Comparison of ENCODE assay signal across 37 cellular contexts in the genomic region with DNA sequence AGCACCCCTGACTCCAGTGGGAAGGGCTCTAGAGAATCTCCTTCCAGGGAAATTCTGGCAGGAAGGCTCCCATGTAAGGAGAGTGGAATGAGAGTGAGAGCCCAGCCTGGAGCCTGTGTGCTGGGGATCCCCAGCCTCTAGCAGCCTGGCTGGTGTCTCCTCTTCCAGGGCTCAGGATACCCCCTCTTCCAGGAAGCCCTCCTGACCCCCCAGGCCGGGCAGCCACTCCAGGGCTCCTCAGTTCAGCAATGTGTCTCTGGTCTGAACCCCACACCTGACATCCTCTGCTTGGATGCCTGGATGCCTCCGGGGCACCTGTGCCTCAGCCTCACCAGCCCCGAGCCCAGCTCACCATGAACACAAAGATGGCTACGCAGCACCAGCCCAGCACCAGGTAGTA. TPM values are rescaled to one million over a fixed set of nuclear protein-coding genes. Genes with fewer than 3 reads are reported as not detected.
"Had no signal": no experiment of that assay in that cellular context is flagged by ENCODE, and none has a peak within 500 bp of the region (broad histone marks: within the 10 kb centered on the region; RNA-seq: fewer than 3 reads in every experiment).

No MANE protein-coding gene starts in this region.

- H3K4me1 ChIP-seq: adrenal gland, ascending aorta, breast epithelium, colonic mucosa, foreskin keratinocyte, gastrocnemius medialis had no signal

- DNase-seq: activated CD4-positive, alpha-beta T cell treated with anti-CD3 and anti-CD28 coated beads for 36 hours; activated CD4-positive, alpha-beta T cell treated with anti-CD3 and anti-CD28 coated beads, Interleukin-2, amount 10 ng/mL, durations not matched to agents 24 days and 14 days; activated CD4-positive, alpha-beta T cell treated with anti-CD3 and anti-CD28 coated beads, Interleukin-2, amount 50 U/mL, for 48 hours; activated CD4-positive, CD25-positive, alpha-beta regulatory T cell; activated CD4-positive, CD25-positive, alpha-beta regulatory T cell treated with anti-CD3 and anti-CD28 coated beads, Interleukin-2, amount 50 U/mL, for 72 hours; activated CD8-positive, alpha-beta memory T cell treated with anti-CD3 and anti-CD28 coated beads for 24 hours; activated CD8-positive, alpha-beta T cell treated with anti-CD3 and anti-CD28 coated beads for 36 hours; activated effector memory CD4-positive, alpha-beta T cell treated with Interleukin-2 at 50 U/mL for 16 hours; activated gamma-delta T cell treated with Interleukin-2 at 50 U/mL for 16 hours; activated naive CD4-positive, alpha-beta T cell treated with anti-CD3 and anti-CD28 coated beads for 36 hours; activated naive CD8-positive, alpha-beta T cell treated with anti-CD3 and anti-CD28 coated beads for 36 hours; activated naive CD8-positive, alpha-beta T cell treated with anti-CD3 and anti-CD28 coated beads, Interleukin-2, amount 50 U/mL, for 24 hours; activated T-cell treated with anti-CD3 and anti-CD28 coated beads, Interleukin-2, amount 50 U/mL, for 4 hours; adrenal gland; amygdala; central memory CD4-positive, alpha-beta T cell; cerebellar nuclear complex; colonic mucosa; dorsolateral prefrontal cortex; effector memory CD4-positive, alpha-beta T cell; endodermal cell; erythroblast; foreskin keratinocyte; gastrocnemius medialis; glutamatergic neuron; heart left ventricle; T-helper 1 cell; T-helper 17 cell; T1000 had no signal

- H3K4me1 Mint-ChIP-seq: activated CD4-positive, alpha-beta T cell treated with anti-CD3 and anti-CD28 coated beads for 36 hours; activated naive CD4-positive, alpha-beta T cell treated with anti-CD3 and anti-CD28 coated beads, Interleukin-2, amount 50 U/mL, for 24 hours; activated naive CD8-positive, alpha-beta T cell treated with anti-CD3 and anti-CD28 coated beads, Interleukin-2, amount 50 U/mL, for 24 hours; brain; endodermal cell had no signal

- H3K27ac Mint-ChIP-seq: activated CD4-positive, alpha-beta T cell treated with anti-CD3 and anti-CD28 coated beads for 36 hours; activated CD4-positive, alpha-beta T cell treated with anti-CD3 and anti-CD28 coated beads, Interleukin-2, amount 10 ng/mL, durations not matched to agents 24 days and 14 days; activated CD8-positive, alpha-beta T cell treated with anti-CD3 and anti-CD28 coated beads for 36 hours; activated naive CD4-positive, alpha-beta T cell treated with anti-CD3 and anti-CD28 coated beads for 36 hours; activated naive CD4-positive, alpha-beta T cell treated with anti-CD3 and anti-CD28 coated beads, Interleukin-2, amount 50 U/mL, for 24 hours; activated naive CD8-positive, alpha-beta T cell treated with anti-CD3 and anti-CD28 coated beads for 36 hours; activated naive CD8-positive, alpha-beta T cell treated with anti-CD3 and anti-CD28 coated beads, Interleukin-2, amount 50 U/mL, for 24 hours; activated T-helper 17 cell treated with anti-CD3 and anti-CD28 coated beads, Interleukin-2, amount 50 U/mL, for 72 hours; brain; endodermal cell; T-helper 17 cell; T-helper 2 cell treated with Interferon-gamma antibody and Interleukin-4, amounts not matched to agents 5 μg/mL and 100 μg/mL, for 36 hours had no signal

- H3K27me3 ChIP-seq: adrenal gland, ascending aorta, breast epithelium, colonic mucosa, dorsolateral prefrontal cortex, esophagus muscularis mucosa, foreskin keratinocyte, gastrocnemius medialis, heart left ventricle had no signal

- H3K4me3 Mint-ChIP-seq: activated CD4-positive, alpha-beta T cell treated with anti-CD3 and anti-CD28 coated beads for 36 hours; activated CD4-positive, alpha-beta T cell treated with anti-CD3 and anti-CD28 coated beads, Interleukin-2, amount 10 ng/mL, durations not matched to agents 24 days and 14 days; activated CD8-positive, alpha-beta T cell treated with anti-CD3 and anti-CD28 coated beads for 36 hours; activated naive CD4-positive, alpha-beta T cell treated with anti-CD3 and anti-CD28 coated beads for 36 hours; activated naive CD4-positive, alpha-beta T cell treated with anti-CD3 and anti-CD28 coated beads, Interleukin-2, amount 50 U/mL, for 24 hours; activated naive CD8-positive, alpha-beta T cell treated with anti-CD3 and anti-CD28 coated beads for 36 hours; activated naive CD8-positive, alpha-beta T cell treated with anti-CD3 and anti-CD28 coated beads, Interleukin-2, amount 50 U/mL, for 24 hours; activated T-cell treated with anti-CD3 and anti-CD28 coated beads, Interleukin-2, amount 50 U/mL, for 4 hours; activated T-helper 17 cell treated with anti-CD3 and anti-CD28 coated beads, Interleukin-2, amount 50 U/mL, for 72 hours; brain; endodermal cell; T-helper 17 cell; T-helper 2 cell treated with Interferon-gamma antibody and Interleukin-4, amounts not matched to agents 5 μg/mL and 100 μg/mL, for 36 hours had no signal

- H3K9me3 ChIP-seq: adrenal gland, ascending aorta, breast epithelium, colonic mucosa, esophagus muscularis mucosa, gastrocnemius medialis, heart left ventricle had no signal

- H3K27me3 Mint-ChIP-seq: activated CD4-positive, alpha-beta T cell treated with anti-CD3 and anti-CD28 coated beads for 36 hours; activated CD4-positive, alpha-beta T cell treated with anti-CD3 and anti-CD28 coated beads, Interleukin-2, amount 10 ng/mL, durations not matched to agents 24 days and 14 days; activated CD8-positive, alpha-beta T cell treated with anti-CD3 and anti-CD28 coated beads for 36 hours; activated naive CD4-positive, alpha-beta T cell treated with anti-CD3 and anti-CD28 coated beads, Interleukin-2, amount 50 U/mL, for 24 hours; activated naive CD8-positive, alpha-beta T cell treated with anti-CD3 and anti-CD28 coated beads for 36 hours; activated naive CD8-positive, alpha-beta T cell treated with anti-CD3 and anti-CD28 coated beads, Interleukin-2, amount 50 U/mL, for 24 hours; activated T-helper 17 cell treated with anti-CD3 and anti-CD28 coated beads, Interleukin-2, amount 50 U/mL, for 72 hours; brain; T-helper 17 cell had no signal

- H3K4me3 ChIP-seq: adrenal gland, ascending aorta, breast epithelium, cardiac muscle cell, colonic mucosa, dorsolateral prefrontal cortex, esophagus muscularis mucosa, gastrocnemius medialis, heart left ventricle had no signal

- H3K36me3 ChIP-seq: breast epithelium, cardiac muscle cell, colonic mucosa had no signal

- ATAC-seq: activated CD4-positive, alpha-beta T cell treated with anti-CD3 and anti-CD28 coated beads for 36 hours; activated CD8-positive, alpha-beta T cell treated with anti-CD3 and anti-CD28 coated beads for 36 hours; activated naive CD8-positive, alpha-beta T cell treated with anti-CD3 and anti-CD28 coated beads, Interleukin-2, amount 50 U/mL, for 24 hours; activated T-cell treated with anti-CD3 and anti-CD28 coated beads, Interleukin-2, amount 50 U/mL, for 4 hours; activated T-helper 17 cell treated with anti-CD3 and anti-CD28 coated beads, Interleukin-2, amount 50 U/mL, for 72 hours; foreskin keratinocyte; gastrocnemius medialis; heart left ventricle; T-helper 17 cell had no signal

- H3K27ac ChIP-seq: adrenal gland, ascending aorta, breast epithelium, cardiac muscle cell, colonic mucosa, dorsolateral prefrontal cortex, esophagus muscularis mucosa, foreskin keratinocyte, gastrocnemius medialis, heart left ventricle had no signal

- H3K9me3 Mint-ChIP-seq: activated CD8-positive, alpha-beta T cell treated with anti-CD3 and anti-CD28 coated beads for 36 hours; activated naive CD4-positive, alpha-beta T cell treated with anti-CD3 and anti-CD28 coated beads for 36 hours; activated naive CD4-positive, alpha-beta T cell treated with anti-CD3 and anti-CD28 coated beads, Interleukin-2, amount 50 U/mL, for 24 hours; activated naive CD8-positive, alpha-beta T cell treated with anti-CD3 and anti-CD28 coated beads for 36 hours; activated T-cell treated with anti-CD3 and anti-CD28 coated beads, Interleukin-2, amount 50 U/mL, for 4 hours; activated T-helper 17 cell treated with anti-CD3 and anti-CD28 coated beads, Interleukin-2, amount 50 U/mL, for 72 hours; brain; endodermal cell; T-helper 2 cell treated with Interferon-gamma antibody and Interleukin-4, amounts not matched to agents 5 μg/mL and 100 μg/mL, for 36 hours had no signal

RNA-seq across cellular contexts. Expression of a gene that starts 3.0 kb away (rescaled TPM):
- total RNA-seq: activated CD4-positive, alpha-beta T cell treated with anti-CD3 and anti-CD28 coated beads for 36 hours; activated CD4-positive, alpha-beta T cell treated with anti-CD3 and anti-CD28 coated beads, Interleukin-2, amount 10 ng/mL, durations not matched to agents 24 days and 14 days; activated CD8-positive, alpha-beta T cell treated with anti-CD3 and anti-CD28 coated beads for 36 hours; activated naive CD4-positive, alpha-beta T cell treated with anti-CD3 and anti-CD28 coated beads for 36 hours; activated naive CD8-positive, alpha-beta T cell treated with anti-CD3 and anti-CD28 coated beads for 36 hours; activated T-cell treated with anti-CD3 and anti-CD28 coated beads, Interleukin-2, amount 50 U/mL, for 4 hours; ascending aorta had no signal
